Comparison of ENCODE assay signal across 13 cellular contexts in genomic region chr2:173858297-173858731, GRCh38.
DNase-seq lines count a peak whose midpoint lies in the region; ATAC-seq and TF ChIP-seq lines count a peak whose summit lies in the region.
"Had no signal": no experiment of that assay in that cellular context is flagged by ENCODE, and none has a peak within 500 bp of the region (broad histone marks: within the 10 kb centered on the region; RNA-seq: fewer than 3 reads in every experiment).

No MANE protein-coding gene starts in this region.

- no peak for TF ChIP-seq CTCF in uterus (IDR thresholded peaks at IDR 0.05)

- H3K4me3 ChIP-seq in uterus = no peak overlapping the region
- H3K4me3 ChIP-seq: SJSA1 had no signal

- no peaks in the 10 kb centered on the region for H3K27me3 ChIP-seq in uterus
- H3K27me3 ChIP-seq: SJSA1 had no signal

- H3K36me3 ChIP-seq in uterus = no peaks in the 10 kb centered on the region
- H3K36me3 ChIP-seq: SJSA1 had no signal

- no peaks in the 10 kb centered on the region for H3K9me3 ChIP-seq in uterus
- H3K9me3 ChIP-seq: SJSA1 had no signal

- H3K27me3 Mint-ChIP-seq in activated T-cell treated with anti-CD3 and anti-CD28 coated beads, Interleukin-2, amount 50 U/mL, for 4 hours (ENCODE audit: low read depth) = no peaks in the 10 kb centered on the region

- H3K4me1 ChIP-seq in uterus = peaks cover 0 to 6% of the 10 kb centered on the region in 2 donors

- ATAC-seq in GM18499 (IDR thresholded peaks at IDR 0.05; ENCODE audit: insufficient read depth, unreplicated experiment) = peak; percentile 56
- peak; percentile 66 for ATAC-seq in GM21723 (IDR thresholded peaks at IDR 0.05; ENCODE audit: unreplicated experiment)
- ATAC-seq in activated T-cell treated with anti-CD3 and anti-CD28 coated beads, Interleukin-2, amount 50 U/mL, for 4 hours = no peak

- no peak for TF ChIP-seq POLR2A in uterus (IDR thresholded peaks at IDR 0.05)

- no peaks in the 10 kb centered on the region for H3K4me1 Mint-ChIP-seq in activated T-cell treated with anti-CD3 and anti-CD28 coated beads, Interleukin-2, amount 50 U/mL, for 4 hours (ENCODE audit: low read depth)
- H3K4me1 Mint-ChIP-seq: central memory CD8-positive, alpha-beta T cell had no signal

- H3K27ac ChIP-seq in uterus = no peak overlapping the region
- H3K27ac ChIP-seq: SJSA1 had no signal

- H3K4me3 Mint-ChIP-seq in activated T-cell treated with anti-CD3 and anti-CD28 coated beads, Interleukin-2, amount 50 U/mL, for 4 hours = no peak overlapping the region
- H3K4me3 Mint-ChIP-seq: central memory CD8-positive, alpha-beta T cell had no signal

- intact Hi-C loops in uterus (cut with DNase I; ENCODE audit: low total_unique reads) = no loop called here

- H3K9me3 Mint-ChIP-seq in activated T-cell treated with anti-CD3 and anti-CD28 coated beads, Interleukin-2, amount 50 U/mL, for 4 hours = no peaks in the 10 kb centered on the region
- H3K9me3 Mint-ChIP-seq: central memory CD8-positive, alpha-beta T cell had no signal

- H3K36me3 Mint-ChIP-seq in activated T-cell treated with anti-CD3 and anti-CD28 coated beads, Interleukin-2, amount 50 U/mL, for 4 hours (ENCODE audit: insufficient read depth) = no peaks in the 10 kb centered on the region

- DNase-seq in NCI-H2196 (lab: John Stamatoyannopoulos, UW; ENCODE audit: unreplicated experiment) (peak; percentile 58), kidney tubule cell (ENCODE audit: low spot score) (peak; percentile 89), GDM1 (lab: John Stamatoyannopoulos, UW) (no peak), NCI-H187 (lab: John Stamatoyannopoulos, UW) (no peak), uterus (no peak)
- no peak for DNase-seq in activated T-cell treated with anti-CD3 and anti-CD28 coated beads, Interleukin-2, amount 50 U/mL, for 4 hours
- DNase-seq: Karpas-422; NCI-H345; stimulated activated CD4-positive, alpha-beta T cell treated with anti-CD3 and anti-CD28 coated beads, Interleukin-2, amount 100 ng/mL, for 48 hours had no signal

Comparison
In these comparisons a context has a peak if more than half of its experiments do, and no peak if none do; other contexts are left out.
1. ATAC-seq: peak in GM18499 (single experiment) and GM21723 (single experiment); none in activated T-cell treated with anti-CD3 and anti-CD28 coated beads, Interleukin-2, amount 50 U/mL, for 4 hours (0 of 2).
2. DNase-seq: peak in NCI-H2196 (single experiment) and kidney tubule cell (single experiment); none in GDM1 (single experiment), NCI-H187 (0 of 2), uterus (0 of 2) and activated T-cell treated with anti-CD3 and anti-CD28 coated beads, Interleukin-2, amount 50 U/mL, for 4 hours (single experiment).